ENCODE assay signal across 20 cellular contexts in the genomic region with DNA sequence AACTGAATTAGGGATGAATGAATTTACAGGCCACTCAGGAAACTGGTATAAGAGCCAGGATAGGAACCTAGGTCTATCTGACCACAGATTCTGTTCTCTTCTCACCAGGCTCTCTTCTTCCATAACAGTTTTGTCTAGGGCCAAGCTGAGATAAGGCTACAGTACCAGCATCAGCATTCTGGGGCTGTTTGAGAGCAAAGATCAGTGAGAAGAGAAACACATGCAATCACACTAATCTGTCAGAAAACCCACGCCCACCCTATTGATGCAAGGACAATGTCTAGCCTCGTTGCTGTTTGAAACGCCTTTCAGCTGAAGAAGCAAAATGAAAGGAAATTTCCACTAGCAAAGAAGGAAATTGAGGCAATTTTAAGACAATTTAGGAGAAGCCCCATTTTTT.
"Had no signal": no experiment of that assay in that cellular context is flagged by ENCODE, and none has a peak within 500 bp of the region (broad histone marks: within the 10 kb centered on the region; RNA-seq: fewer than 3 reads in every experiment).

No MANE protein-coding gene starts in this region.

- H3K27ac ChIP-seq: coronary artery, lower lobe of right lung, psoas muscle, skin epidermis, spleen, testis, tibial artery had no signal

- ATAC-seq: effector memory CD8-positive, alpha-beta T cell; left ventricle myocardium superior; lower lobe of right lung; mucosa of descending colon; natural killer cell treated with Interleukin-12 subunit alpha and Interleukin-12 subunit beta and Interleukin-15 and Interleukin-18, amount 100 ng/mL, for 72 hours; psoas muscle; right cardiac atrium; stimulated activated memory B cell treated with anti-CD40 and anti-IgM and Interleukin-4, amounts not matched to agents 10 μg/mL and 1 μg/mL and 100 μg/mL, for 72 hours; stimulated activated naive CD8-positive, alpha-beta T cell treated with anti-CD3 and anti-CD28 coated beads, Interleukin-15, Interleukin-2, amounts not matched to agents 100 U/mL and 50 U/mL, for 24 hours had no signal

- H3K27me3 Mint-ChIP-seq: effector memory CD8-positive, alpha-beta T cell; naive B cell; natural killer cell treated with Interleukin-12 subunit alpha and Interleukin-12 subunit beta and Interleukin-15 and Interleukin-18, amount 100 ng/mL, for 72 hours; stimulated activated memory B cell treated with anti-CD40 and anti-IgM and Interleukin-4, amounts not matched to agents 10 μg/mL and 1 μg/mL and 100 μg/mL, for 72 hours; type B pancreatic cell had no signal

- H3K36me3 ChIP-seq: lower lobe of right lung, spleen, tibial artery had no signal

- DNase-seq: effector memory CD8-positive, alpha-beta T cell; left ventricle myocardium superior; lower lobe of right lung; mucosa of descending colon; naive B cell; nucleus accumbens; psoas muscle; right cardiac atrium; spleen; stimulated activated CD4-positive, alpha-beta T cell treated with anti-CD3 and anti-CD28 coated beads, Interleukin-4, amount 100 ng/mL, for 4 hours; stimulated activated naive CD8-positive, alpha-beta T cell treated with anti-CD3 and anti-CD28 coated beads, Interleukin-15, Interleukin-2, amounts not matched to agents 100 U/mL and 50 U/mL, for 24 hours; substantia nigra; testis; tibial artery had no signal

- H3K9me3 ChIP-seq: lower lobe of right lung, mucosa of descending colon, psoas muscle, testis, tibial artery had no signal

- H3K4me3 ChIP-seq: coronary artery, lower lobe of right lung, mucosa of descending colon, psoas muscle, skin epidermis, spleen, testis, tibial artery had no signal

- H3K36me3 Mint-ChIP-seq: naive B cell; natural killer cell treated with Interleukin-12 subunit alpha and Interleukin-12 subunit beta and Interleukin-15 and Interleukin-18, amount 100 ng/mL, for 72 hours; stimulated activated memory B cell treated with anti-CD40 and anti-IgM and Interleukin-4, amounts not matched to agents 10 μg/mL and 1 μg/mL and 100 μg/mL, for 72 hours; type B pancreatic cell had no signal

- H3K27ac Mint-ChIP-seq: effector memory CD8-positive, alpha-beta T cell; naive B cell; natural killer cell treated with Interleukin-12 subunit alpha and Interleukin-12 subunit beta and Interleukin-15 and Interleukin-18, amount 100 ng/mL, for 72 hours; stimulated activated memory B cell treated with anti-CD40 and anti-IgM and Interleukin-4, amounts not matched to agents 10 μg/mL and 1 μg/mL and 100 μg/mL, for 72 hours; type B pancreatic cell had no signal

- H3K4me1 ChIP-seq: lower lobe of right lung, psoas muscle, spleen, testis, tibial artery had no signal

- H3K4me3 Mint-ChIP-seq: effector memory CD8-positive, alpha-beta T cell; naive B cell; natural killer cell treated with Interleukin-12 subunit alpha and Interleukin-12 subunit beta and Interleukin-15 and Interleukin-18, amount 100 ng/mL, for 72 hours; neural crest cell; stimulated activated memory B cell treated with anti-CD40 and anti-IgM and Interleukin-4, amounts not matched to agents 10 μg/mL and 1 μg/mL and 100 μg/mL, for 72 hours; type B pancreatic cell had no signal

- H3K27me3 ChIP-seq: spleen, testis, tibial artery had no signal

- H3K4me1 Mint-ChIP-seq: naive B cell; stimulated activated memory B cell treated with anti-CD40 and anti-IgM and Interleukin-4, amounts not matched to agents 10 μg/mL and 1 μg/mL and 100 μg/mL, for 72 hours had no signal
